1 cellular context compared by ENCODE assay signal in the genomic region with DNA sequence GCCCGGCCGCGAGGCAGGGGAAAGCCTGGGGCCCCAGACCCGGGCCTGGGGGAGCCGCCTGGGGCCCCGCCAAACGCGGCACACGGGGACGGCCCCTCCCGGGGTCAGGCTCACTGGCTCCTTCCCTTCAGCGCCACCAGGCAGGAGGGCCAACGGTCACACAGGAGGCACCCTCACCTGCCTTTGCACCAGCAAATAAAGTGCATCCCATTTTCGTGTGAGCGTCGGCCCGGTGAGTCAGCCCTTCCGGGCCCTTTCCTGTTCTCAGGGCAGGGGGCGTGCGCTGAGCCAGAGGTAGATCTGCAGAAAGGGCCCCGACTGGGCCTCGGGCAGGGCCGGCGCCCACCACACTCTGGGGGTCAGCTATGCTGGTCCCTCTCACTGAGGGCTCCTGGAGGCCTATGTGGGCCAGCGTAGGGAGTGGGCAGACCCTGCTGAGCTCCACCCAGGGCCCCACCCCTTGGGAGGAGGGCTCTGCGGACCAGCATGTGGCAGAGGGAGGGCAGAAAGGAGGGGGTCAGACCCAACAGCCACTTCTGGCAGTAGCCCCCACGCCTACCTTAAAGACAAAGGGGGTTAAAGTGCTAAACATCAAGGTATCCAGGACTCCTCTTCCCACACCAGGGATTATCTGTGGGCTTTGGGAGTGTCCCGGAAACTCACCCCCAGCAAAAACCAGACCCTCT.
TF ChIP-seq lines count a peak whose summit lies in the region.

No MANE protein-coding gene starts in this region.

TF ChIP-seq in HepG2, 621 proteins besides CTCF, POLR2A, EP300 and RAD21 (continued from another document and continues in another):
- TF ChIP-seq, protein P1, sequence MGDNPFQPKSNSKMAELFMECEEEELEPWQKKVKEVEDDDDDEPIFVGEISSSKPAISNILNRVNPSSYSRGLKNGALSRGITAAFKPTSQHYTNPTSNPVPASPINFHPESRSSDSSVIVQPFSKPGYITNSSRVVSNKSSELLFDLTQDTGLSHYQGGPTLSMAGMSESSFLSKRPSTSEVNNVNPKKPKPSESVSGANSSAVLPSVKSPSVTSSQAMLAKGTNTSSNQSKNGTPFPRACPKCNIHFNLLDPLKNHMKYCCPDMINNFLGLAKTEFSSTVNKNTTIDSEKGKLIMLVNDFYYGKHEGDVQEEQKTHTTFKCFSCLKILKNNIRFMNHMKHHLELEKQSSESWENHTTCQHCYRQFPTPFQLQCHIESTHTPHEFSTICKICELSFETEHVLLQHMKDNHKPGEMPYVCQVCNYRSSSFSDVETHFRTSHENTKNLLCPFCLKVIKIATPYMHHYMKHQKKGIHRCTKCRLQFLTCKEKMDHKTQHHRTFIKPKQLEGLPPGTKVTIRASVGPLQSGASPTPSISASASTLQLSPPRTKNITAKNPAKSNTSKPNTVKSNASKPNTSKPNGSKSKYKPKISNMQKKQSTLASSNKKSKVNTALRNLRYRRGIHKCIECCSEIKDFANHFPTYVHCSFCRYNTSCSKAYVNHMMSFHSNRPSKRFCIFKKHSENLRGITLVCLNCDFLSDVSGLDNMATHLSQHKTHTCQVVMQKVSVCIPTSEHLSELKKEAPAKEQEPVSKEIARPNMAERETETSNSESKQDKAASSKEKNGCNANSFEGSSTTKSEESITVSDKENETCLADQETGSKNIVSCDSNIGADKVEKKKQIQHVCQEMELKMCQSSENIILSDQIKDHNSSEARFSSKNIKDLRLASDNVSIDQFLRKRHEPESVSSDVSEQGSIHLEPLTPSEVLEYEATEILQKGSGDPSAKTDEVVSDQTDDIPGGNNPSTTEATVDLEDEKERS (CRISPR knock-in tag; IDR thresholded peaks at IDR 0.05), result peak; percentile 83
- TF ChIP-seq, protein P2, sequence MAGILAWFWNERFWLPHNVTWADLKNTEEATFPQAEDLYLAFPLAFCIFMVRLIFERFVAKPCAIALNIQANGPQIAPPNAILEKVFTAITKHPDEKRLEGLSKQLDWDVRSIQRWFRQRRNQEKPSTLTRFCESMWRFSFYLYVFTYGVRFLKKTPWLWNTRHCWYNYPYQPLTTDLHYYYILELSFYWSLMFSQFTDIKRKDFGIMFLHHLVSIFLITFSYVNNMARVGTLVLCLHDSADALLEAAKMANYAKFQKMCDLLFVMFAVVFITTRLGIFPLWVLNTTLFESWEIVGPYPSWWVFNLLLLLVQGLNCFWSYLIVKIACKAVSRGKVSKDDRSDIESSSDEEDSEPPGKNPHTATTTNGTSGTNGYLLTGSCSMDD (CRISPR knock-in tag; IDR thresholded peaks at IDR 0.05), result no peak
- TF ChIP-seq ZNF44 (CRISPR knock-in tag; IDR thresholded peaks at IDR 0.05) (peak; percentile 85; the same call in 1 of the 2 replicates), BRF2 (CRISPR knock-in tag; IDR thresholded peaks at IDR 0.05) (no peak), HOXA7 (CRISPR knock-in tag; IDR thresholded peaks at IDR 0.05) (no peak), ZMYM4 (CRISPR knock-in tag; IDR thresholded peaks at IDR 0.05) (no peak), NCOA2 (CRISPR knock-in tag; IDR thresholded peaks at IDR 0.05) (peak; percentile 47; the same call in 1 of the 2 replicates), HNF1A (IDR thresholded peaks at IDR 0.05; ENCODE audit: low read depth) (no peak), HNF1A (CRISPR knock-in tag; IDR thresholded peaks at IDR 0.05; ENCODE audit: borderline replicate concordance) (0 out of 2 replicates have a peak, but pooled peaks have one; percentile 61), ZFAT (CRISPR knock-in tag; conservative IDR thresholded peaks at IDR 0.05) (no peak), ZNF616 (CRISPR knock-in tag; IDR thresholded peaks at IDR 0.05; ENCODE audit: low read depth) (no peak), ZNF205 (CRISPR knock-in tag; IDR thresholded peaks at IDR 0.05) (peak; percentile 90), MTF1 (CRISPR knock-in tag; IDR thresholded peaks at IDR 0.05) (0 out of 2 replicates have a peak, but pooled peaks have one; percentile 60), MEF2D (CRISPR knock-in tag; IDR thresholded peaks at IDR 0.05) (peak; percentile 24; the same call in 1 of the 2 replicates), ZFP37 (CRISPR knock-in tag; IDR thresholded peaks at IDR 0.05; ENCODE audit: borderline replicate concordance) (0 out of 2 replicates have a peak, but pooled peaks have one; percentile 82), ZBTB21 (CRISPR knock-in tag; IDR thresholded peaks at IDR 0.05) (no peak; the same call in 1 of the 2 replicates), CBX2 (IDR thresholded peaks at IDR 0.05; ENCODE audit: low read depth, low read length) (no peak), CBX2 (CRISPR knock-in tag; IDR thresholded peaks at IDR 0.05; ENCODE audit: low read depth) (no peak), CHCHD3 (CRISPR knock-in tag; IDR thresholded peaks at IDR 0.05) (0 out of 2 replicates have a peak, but pooled peaks have one; percentile 53), SRSF4 (IDR thresholded peaks at IDR 0.05; ENCODE audit: low read depth, low read length, poor library complexity, severe bottlenecking) (peak; percentile 72), ZNF768 (CRISPR knock-in tag; IDR thresholded peaks at IDR 0.05) (no peak; the same call in 1 of the 2 replicates), FOSL2 (CRISPR knock-in tag; IDR thresholded peaks at IDR 0.05) (peak; percentile 85), SRF (IDR thresholded peaks at IDR 0.05; ENCODE audit: low read depth, low read length) (no peak), ZNF552 (CRISPR knock-in tag; IDR thresholded peaks at IDR 0.05; ENCODE audit: borderline replicate concordance) (no peak; the same call in 1 of the 2 replicates), ZNF234 (CRISPR knock-in tag; conservative IDR thresholded peaks at IDR 0.05) (0 out of 2 replicates have a peak, but pooled peaks have one; percentile 15), ZNF451 (CRISPR knock-in tag; IDR thresholded peaks at IDR 0.05) (0 out of 2 replicates have a peak, but pooled peaks have one; percentile 14), HOXD1 (CRISPR knock-in tag; IDR thresholded peaks at IDR 0.05) (no peak), ZNF12 (CRISPR knock-in tag; IDR thresholded peaks at IDR 0.05) (no peak; the same call in 1 of the 2 replicates), YEATS2 (CRISPR knock-in tag; IDR thresholded peaks at IDR 0.05; ENCODE audit: borderline replicate concordance) (no peak; the same call in none of the 2 replicates), HMG20B (CRISPR knock-in tag; conservative IDR thresholded peaks at IDR 0.05) (no peak), ZSCAN29 (CRISPR knock-in tag; conservative IDR thresholded peaks at IDR 0.05) (no peak), MTF2 (CRISPR knock-in tag; IDR thresholded peaks at IDR 0.05; ENCODE audit: borderline replicate concordance) (no peak), ZNF333 (CRISPR knock-in tag; IDR thresholded peaks at IDR 0.05; ENCODE audit: borderline replicate concordance) (no peak), ZNF670 (CRISPR knock-in tag; IDR thresholded peaks at IDR 0.05; ENCODE audit: borderline replicate concordance) (no peak), SNAPC2 (CRISPR knock-in tag; IDR thresholded peaks at IDR 0.05) (no peak), ATF7 (IDR thresholded peaks at IDR 0.05) (no peak), ATF7 (CRISPR knock-in tag; IDR thresholded peaks at IDR 0.05) (no peak)
- TF ChIP-seq, protein P3, sequence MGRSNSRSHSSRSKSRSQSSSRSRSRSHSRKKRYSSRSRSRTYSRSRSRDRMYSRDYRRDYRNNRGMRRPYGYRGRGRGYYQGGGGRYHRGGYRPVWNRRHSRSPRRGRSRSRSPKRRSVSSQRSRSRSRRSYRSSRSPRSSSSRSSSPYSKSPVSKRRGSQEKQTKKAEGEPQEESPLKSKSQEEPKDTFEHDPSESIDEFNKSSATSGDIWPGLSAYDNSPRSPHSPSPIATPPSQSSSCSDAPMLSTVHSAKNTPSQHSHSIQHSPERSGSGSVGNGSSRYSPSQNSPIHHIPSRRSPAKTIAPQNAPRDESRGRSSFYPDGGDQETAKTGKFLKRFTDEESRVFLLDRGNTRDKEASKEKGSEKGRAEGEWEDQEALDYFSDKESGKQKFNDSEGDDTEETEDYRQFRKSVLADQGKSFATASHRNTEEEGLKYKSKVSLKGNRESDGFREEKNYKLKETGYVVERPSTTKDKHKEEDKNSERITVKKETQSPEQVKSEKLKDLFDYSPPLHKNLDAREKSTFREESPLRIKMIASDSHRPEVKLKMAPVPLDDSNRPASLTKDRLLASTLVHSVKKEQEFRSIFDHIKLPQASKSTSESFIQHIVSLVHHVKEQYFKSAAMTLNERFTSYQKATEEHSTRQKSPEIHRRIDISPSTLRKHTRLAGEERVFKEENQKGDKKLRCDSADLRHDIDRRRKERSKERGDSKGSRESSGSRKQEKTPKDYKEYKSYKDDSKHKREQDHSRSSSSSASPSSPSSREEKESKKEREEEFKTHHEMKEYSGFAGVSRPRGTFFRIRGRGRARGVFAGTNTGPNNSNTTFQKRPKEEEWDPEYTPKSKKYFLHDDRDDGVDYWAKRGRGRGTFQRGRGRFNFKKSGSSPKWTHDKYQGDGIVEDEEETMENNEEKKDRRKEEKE (IDR thresholded peaks at IDR 0.05), result no peak
- TF ChIP-seq, protein P4, sequence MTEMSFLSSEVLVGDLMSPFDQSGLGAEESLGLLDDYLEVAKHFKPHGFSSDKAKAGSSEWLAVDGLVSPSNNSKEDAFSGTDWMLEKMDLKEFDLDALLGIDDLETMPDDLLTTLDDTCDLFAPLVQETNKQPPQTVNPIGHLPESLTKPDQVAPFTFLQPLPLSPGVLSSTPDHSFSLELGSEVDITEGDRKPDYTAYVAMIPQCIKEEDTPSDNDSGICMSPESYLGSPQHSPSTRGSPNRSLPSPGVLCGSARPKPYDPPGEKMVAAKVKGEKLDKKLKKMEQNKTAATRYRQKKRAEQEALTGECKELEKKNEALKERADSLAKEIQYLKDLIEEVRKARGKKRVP (CRISPR knock-in tag; IDR thresholded peaks at IDR 0.05), result peak in 1 of 2 experiments; percentile 39; a peak in 1 of 4 replicates
- TF ChIP-seq, protein P5, sequence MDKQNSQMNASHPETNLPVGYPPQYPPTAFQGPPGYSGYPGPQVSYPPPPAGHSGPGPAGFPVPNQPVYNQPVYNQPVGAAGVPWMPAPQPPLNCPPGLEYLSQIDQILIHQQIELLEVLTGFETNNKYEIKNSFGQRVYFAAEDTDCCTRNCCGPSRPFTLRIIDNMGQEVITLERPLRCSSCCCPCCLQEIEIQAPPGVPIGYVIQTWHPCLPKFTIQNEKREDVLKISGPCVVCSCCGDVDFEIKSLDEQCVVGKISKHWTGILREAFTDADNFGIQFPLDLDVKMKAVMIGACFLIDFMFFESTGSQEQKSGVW (CRISPR knock-in tag; IDR thresholded peaks at IDR 0.05; ENCODE audit: borderline replicate concordance), result no peak
- TF ChIP-seq, protein P6, sequence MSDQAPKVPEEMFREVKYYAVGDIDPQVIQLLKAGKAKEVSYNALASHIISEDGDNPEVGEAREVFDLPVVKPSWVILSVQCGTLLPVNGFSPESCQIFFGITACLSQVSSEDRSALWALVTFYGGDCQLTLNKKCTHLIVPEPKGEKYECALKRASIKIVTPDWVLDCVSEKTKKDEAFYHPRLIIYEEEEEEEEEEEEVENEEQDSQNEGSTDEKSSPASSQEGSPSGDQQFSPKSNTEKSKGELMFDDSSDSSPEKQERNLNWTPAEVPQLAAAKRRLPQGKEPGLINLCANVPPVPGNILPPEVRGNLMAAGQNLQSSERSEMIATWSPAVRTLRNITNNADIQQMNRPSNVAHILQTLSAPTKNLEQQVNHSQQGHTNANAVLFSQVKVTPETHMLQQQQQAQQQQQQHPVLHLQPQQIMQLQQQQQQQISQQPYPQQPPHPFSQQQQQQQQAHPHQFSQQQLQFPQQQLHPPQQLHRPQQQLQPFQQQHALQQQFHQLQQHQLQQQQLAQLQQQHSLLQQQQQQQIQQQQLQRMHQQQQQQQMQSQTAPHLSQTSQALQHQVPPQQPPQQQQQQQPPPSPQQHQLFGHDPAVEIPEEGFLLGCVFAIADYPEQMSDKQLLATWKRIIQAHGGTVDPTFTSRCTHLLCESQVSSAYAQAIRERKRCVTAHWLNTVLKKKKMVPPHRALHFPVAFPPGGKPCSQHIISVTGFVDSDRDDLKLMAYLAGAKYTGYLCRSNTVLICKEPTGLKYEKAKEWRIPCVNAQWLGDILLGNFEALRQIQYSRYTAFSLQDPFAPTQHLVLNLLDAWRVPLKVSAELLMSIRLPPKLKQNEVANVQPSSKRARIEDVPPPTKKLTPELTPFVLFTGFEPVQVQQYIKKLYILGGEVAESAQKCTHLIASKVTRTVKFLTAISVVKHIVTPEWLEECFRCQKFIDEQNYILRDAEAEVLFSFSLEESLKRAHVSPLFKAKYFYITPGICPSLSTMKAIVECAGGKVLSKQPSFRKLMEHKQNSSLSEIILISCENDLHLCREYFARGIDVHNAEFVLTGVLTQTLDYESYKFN (CRISPR knock-in tag; conservative IDR thresholded peaks at IDR 0.05), result peak; percentile 46
- TF ChIP-seq, protein P7, sequence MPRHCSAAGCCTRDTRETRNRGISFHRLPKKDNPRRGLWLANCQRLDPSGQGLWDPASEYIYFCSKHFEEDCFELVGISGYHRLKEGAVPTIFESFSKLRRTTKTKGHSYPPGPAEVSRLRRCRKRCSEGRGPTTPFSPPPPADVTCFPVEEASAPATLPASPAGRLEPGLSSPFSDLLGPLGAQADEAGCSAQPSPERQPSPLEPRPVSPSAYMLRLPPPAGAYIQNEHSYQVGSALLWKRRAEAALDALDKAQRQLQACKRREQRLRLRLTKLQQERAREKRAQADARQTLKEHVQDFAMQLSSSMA (CRISPR knock-in tag; IDR thresholded peaks at IDR 0.05), result no peak; the same call in 1 of the 2 replicates
